Comparison of ENCODE assay signal across 1 cellular context in the genomic region with DNA sequence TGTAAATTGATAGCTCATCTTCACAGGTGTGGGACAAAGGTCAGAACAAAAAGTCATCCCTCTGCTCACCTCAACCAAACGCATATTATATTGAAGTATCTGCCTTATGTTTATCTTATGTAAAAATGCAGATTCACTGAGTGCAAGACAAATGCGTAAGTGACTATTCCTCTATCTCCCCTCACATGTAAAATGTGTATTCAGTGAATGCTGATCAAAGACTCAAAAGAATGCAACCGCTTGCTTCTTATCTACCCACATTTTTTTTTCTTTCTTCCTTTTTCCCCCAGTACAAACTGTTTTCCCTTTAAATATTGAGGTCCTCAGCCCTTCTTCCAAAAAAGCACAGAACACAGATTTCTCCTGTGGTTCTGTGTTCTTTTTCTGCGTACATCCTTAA.
TF ChIP-seq lines count a peak whose summit lies in the region.

No MANE protein-coding gene starts in this region.

TF ChIP-seq in GM23338, 12 proteins besides CTCF, POLR2A, EP300 and RAD21 (continued from another document):
- TF ChIP-seq, protein P1, sequence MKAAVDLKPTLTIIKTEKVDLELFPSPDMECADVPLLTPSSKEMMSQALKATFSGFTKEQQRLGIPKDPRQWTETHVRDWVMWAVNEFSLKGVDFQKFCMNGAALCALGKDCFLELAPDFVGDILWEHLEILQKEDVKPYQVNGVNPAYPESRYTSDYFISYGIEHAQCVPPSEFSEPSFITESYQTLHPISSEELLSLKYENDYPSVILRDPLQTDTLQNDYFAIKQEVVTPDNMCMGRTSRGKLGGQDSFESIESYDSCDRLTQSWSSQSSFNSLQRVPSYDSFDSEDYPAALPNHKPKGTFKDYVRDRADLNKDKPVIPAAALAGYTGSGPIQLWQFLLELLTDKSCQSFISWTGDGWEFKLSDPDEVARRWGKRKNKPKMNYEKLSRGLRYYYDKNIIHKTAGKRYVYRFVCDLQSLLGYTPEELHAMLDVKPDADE (IDR thresholded peaks at IDR 0.05): no peak
- TF ChIP-seq POLR2AphosphoS5 (IDR thresholded peaks at IDR 0.05; ENCODE audit: low read depth): no peak
- no peak for TF ChIP-seq EZH2phosphoT487 (IDR thresholded peaks at IDR 0.05; ENCODE audit: unreplicated experiment)
- TF ChIP-seq, protein P2, sequence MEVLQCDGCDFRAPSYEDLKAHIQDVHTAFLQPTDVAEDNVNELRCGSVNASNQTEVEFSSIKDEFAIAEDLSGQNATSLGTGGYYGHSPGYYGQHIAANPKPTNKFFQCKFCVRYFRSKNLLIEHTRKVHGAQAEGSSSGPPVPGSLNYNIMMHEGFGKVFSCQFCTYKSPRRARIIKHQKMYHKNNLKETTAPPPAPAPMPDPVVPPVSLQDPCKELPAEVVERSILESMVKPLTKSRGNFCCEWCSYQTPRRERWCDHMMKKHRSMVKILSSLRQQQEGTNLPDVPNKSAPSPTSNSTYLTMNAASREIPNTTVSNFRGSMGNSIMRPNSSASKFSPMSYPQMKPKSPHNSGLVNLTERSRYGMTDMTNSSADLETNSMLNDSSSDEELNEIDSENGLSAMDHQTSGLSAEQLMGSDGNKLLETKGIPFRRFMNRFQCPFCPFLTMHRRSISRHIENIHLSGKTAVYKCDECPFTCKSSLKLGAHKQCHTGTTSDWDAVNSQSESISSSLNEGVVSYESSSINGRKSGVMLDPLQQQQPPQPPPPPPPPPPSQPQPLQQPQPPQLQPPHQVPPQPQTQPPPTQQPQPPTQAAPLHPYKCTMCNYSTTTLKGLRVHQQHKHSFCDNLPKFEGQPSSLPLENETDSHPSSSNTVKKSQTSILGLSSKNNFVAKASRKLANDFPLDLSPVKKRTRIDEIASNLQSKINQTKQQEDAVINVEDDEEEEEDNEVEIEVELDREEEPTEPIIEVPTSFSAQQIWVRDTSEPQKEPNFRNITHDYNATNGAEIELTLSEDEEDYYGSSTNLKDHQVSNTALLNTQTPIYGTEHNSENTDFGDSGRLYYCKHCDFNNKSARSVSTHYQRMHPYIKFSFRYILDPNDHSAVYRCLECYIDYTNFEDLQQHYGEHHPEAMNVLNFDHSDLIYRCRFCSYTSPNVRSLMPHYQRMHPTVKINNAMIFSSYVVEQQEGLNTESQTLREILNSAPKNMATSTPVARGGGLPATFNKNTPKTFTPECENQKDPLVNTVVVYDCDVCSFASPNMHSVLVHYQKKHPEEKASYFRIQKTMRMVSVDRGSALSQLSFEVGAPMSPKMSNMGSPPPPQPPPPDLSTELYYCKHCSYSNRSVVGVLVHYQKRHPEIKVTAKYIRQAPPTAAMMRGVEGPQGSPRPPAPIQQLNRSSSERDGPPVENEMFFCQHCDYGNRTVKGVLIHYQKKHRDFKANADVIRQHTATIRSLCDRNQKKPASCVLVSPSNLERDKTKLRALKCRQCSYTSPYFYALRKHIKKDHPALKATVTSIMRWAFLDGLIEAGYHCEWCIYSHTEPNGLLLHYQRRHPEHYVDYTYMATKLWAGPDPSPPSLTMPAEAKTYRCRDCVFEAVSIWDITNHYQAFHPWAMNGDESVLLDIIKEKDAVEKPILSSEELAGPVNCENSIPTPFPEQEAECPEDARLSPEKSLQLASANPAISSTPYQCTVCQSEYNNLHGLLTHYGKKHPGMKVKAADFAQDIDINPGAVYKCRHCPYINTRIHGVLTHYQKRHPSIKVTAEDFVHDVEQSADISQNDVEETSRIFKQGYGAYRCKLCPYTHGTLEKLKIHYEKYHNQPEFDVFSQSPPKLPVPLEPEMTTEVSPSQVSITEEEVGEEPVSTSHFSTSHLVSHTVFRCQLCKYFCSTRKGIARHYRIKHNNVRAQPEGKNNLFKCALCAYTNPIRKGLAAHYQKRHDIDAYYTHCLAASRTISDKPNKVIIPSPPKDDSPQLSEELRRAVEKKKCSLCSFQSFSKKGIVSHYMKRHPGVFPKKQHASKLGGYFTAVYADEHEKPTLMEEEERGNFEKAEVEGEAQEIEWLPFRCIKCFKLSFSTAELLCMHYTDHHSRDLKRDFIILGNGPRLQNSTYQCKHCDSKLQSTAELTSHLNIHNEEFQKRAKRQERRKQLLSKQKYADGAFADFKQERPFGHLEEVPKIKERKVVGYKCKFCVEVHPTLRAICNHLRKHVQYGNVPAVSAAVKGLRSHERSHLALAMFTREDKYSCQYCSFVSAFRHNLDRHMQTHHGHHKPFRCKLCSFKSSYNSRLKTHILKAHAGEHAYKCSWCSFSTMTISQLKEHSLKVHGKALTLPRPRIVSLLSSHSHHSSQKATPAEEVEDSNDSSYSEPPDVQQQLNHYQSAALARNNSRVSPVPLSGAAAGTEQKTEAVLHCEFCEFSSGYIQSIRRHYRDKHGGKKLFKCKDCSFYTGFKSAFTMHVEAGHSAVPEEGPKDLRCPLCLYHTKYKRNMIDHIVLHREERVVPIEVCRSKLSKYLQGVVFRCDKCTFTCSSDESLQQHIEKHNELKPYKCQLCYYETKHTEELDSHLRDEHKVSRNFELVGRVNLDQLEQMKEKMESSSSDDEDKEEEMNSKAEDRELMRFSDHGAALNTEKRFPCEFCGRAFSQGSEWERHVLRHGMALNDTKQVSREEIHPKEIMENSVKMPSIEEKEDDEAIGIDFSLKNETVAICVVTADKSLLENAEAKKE (CRISPR knock-in tag; IDR thresholded peaks at IDR 0.05): no peak
TF ChIP-seq in GM23338: peak in this region for 0.
